8 cellular contexts compared by ENCODE assay signal in the genomic region with DNA sequence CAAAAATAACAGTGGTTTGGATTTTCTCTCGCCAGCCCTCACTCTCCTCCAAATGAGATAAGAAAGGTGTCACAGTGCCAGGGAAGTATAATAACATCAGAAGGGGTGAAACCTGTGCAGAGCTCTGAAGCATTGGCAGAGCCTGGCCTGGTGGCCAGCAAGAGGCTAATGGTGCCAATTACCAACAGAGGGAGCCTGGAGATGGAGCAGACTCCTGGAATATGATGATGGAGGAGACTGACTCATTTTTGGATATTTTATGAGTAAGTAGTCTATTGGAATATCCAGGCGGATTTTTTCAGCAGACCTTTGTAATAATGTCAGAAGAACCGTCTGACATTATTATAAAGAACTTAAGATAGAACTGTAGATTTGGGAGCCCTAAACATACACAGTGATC.
A peak's percentile ranks its signal among the peaks of the same experiment; 100 is the strongest.
DNase-seq lines count a peak whose midpoint lies in the region; ATAC-seq and TF ChIP-seq lines count a peak whose summit lies in the region.

No MANE protein-coding gene starts in this region.

- intact Hi-C loops in CD14-positive monocyte (cut with micrococcal nuclease) = no loop called here

- H3K4me3 ChIP-seq in cardiac fibroblast (replicated peaks in 1 of 2; ENCODE audit: low read depth in 2 of 2, low read length in 2 of 2) (no peak overlapping the region), lung (no peak overlapping the region)

- H3K9me3 ChIP-seq in lung (ENCODE audit: control insufficient read depth in 2 of 2, insufficient read depth in 1 of 2, low read length in 1 of 2) = no peaks in the 10 kb centered on the region

- peaks cover 0 to 5% (median 0%) of the 10 kb centered on the region in 7 donors for H3K9me3 Mint-ChIP-seq in CD14-positive monocyte

- no peaks in the 10 kb centered on the region for H3K27me3 ChIP-seq in lung (ENCODE audit: control insufficient read depth, insufficient read depth)

- DNase-seq in CD14-positive monocyte (ENCODE audit: low spot score) (no peak), NCI-H1105 treated with DMSO at 0.1 percent for 48 hours (lab: John Stamatoyannopoulos, UW) (peak; percentile 27), cardiac fibroblast (ENCODE audit: low read depth in 2 of 2) (peak; percentile 80 to 88), lung (ENCODE audit: low spot score) (no peak)
- no peak for DNase-seq in activated effector memory CD4-positive, alpha-beta T cell treated with Interleukin-2 at 50 U/mL for 16 hours

- H3K36me3 ChIP-seq in lung (ENCODE audit: control insufficient read depth in 2 of 2, insufficient read depth in 2 of 2, low read length in 2 of 2) = no peaks in the 10 kb centered on the region

- ATAC-seq in lung (ENCODE audit: insufficient read depth, low FRiP score) (peak; percentile 81), GM18520 (IDR thresholded peaks at IDR 0.05; ENCODE audit: unreplicated experiment) (no peak), GM19023 (IDR thresholded peaks at IDR 0.05; ENCODE audit: unreplicated experiment) (no peak), GM18907 (IDR thresholded peaks at IDR 0.05; ENCODE audit: unreplicated experiment) (no peak)

- 58 to 66% methylated on average over 3 of the region's 3 CpGs for WGBS in lung, 2 donors

- peak overlapping the region in 1 of 7 donors; percentile 73 for H3K27ac Mint-ChIP-seq in CD14-positive monocyte

- peaks cover 7% of the 10 kb centered on the region for H3K4me1 Mint-ChIP-seq in CD14-positive monocyte

- H3K27me3 Mint-ChIP-seq in CD14-positive monocyte (ENCODE audit: low read depth in 3 of 3) = peaks cover 0 to 2% (median 2%) of the 10 kb centered on the region in 3 donors

- TF ChIP-seq CTCF in CD14-positive monocyte (IDR thresholded peaks at IDR 0.05) (peak; percentile 22), cardiac fibroblast (IDR thresholded peaks at IDR 0.05; ENCODE audit: low read depth, low read length) (peak; percentile 80), lung (IDR thresholded peaks at IDR 0.05; ENCODE audit: control extremely low read depth, extremely low read depth) (peak; percentile 9)

- no peaks in the 10 kb centered on the region for H3K36me3 Mint-ChIP-seq in CD14-positive monocyte

- no peak overlapping the region for H3K4me3 Mint-ChIP-seq in CD14-positive monocyte

- H3K4me1 ChIP-seq in lung (ENCODE audit: control insufficient read depth in 2 of 2, insufficient read depth in 2 of 2, low read length in 2 of 2) = peaks cover 0 to 2% of the 10 kb centered on the region in 2 donors

- no peak overlapping the region for H3K27ac ChIP-seq in lung (ENCODE audit: low read depth in 1 of 2, low read length in 1 of 2)

Comparison
In these comparisons a context has a peak if more than half of its experiments do, and no peak if none do; other contexts are left out.
1. DNase-seq: peak in NCI-H1105 treated with DMSO at 0.1 percent for 48 hours (single experiment) and cardiac fibroblast (2 of 2); none in CD14-positive monocyte (single experiment), lung (single experiment) and activated effector memory CD4-positive, alpha-beta T cell treated with Interleukin-2 at 50 U/mL for 16 hours (single experiment).
2. CTCF ChIP-seq: peak in every context shown above with its lines; median percentile 80 in cardiac fibroblast; 22 in CD14-positive monocyte; 9 in lung.